8 cellular contexts compared by ENCODE assay signal in the genomic region with DNA sequence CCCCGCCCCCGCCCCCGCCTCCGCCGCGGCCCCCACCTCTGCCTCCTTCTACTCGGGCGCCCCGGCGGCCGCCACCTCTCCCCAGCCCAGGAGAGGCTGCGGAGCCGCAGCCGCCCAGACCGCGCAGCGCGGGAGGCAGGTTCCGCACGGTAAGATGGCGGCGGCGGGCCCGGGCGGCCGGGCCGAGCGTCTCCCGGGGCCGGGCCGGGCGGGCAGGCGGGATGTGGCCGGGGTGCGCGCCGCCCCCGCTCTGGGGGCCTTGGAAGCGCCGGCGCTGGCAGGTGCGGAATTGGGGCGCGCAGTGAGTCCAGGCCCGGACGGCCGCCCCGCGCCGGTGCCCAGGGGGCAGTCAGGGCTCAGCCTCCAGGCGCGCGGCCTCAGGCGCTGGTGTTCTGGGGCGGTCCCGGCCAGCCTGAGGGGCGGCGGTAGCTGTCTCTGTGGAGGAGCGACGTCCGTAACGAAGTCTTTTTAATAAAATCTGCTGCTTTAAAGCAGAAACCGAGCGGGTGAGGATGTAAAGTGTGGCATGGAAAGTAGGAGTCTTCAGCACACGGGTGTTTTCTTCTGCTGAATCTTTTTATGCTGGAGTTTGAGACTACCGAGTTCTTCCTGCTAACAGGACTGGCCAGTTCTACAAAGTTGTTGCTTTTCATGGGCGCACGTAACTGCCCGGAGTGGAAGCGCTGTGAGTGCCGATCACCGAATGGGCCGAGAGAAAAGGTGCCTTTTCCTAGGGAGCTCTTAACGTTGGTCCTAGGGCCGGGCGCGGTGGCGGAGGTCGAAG. TPM values are rescaled to one million over a fixed set of nuclear protein-coding genes. Genes with fewer than 3 reads are reported as not detected.
DNase-seq lines count a peak whose midpoint lies in the region; ATAC-seq and TF ChIP-seq lines count a peak whose summit lies in the region.

Gene GID8, plus strand, starts transcription at position 43 of the 784 bp plus-strand sequence. CDS start 3,356 bp downstream, outside the sequence.

- H3K4me3 Mint-ChIP-seq in activated naive CD8-positive, alpha-beta T cell = peak within 1 kb of the TSS; percentile 95
- H3K4me3 Mint-ChIP-seq in osteocyte (ENCODE audit: unreplicated experiment) = peak within 1 kb of the TSS; percentile 97

- H3K9me3 Mint-ChIP-seq in activated naive CD8-positive, alpha-beta T cell (ENCODE audit: low read depth) = no peaks in the 10 kb centered on the region
- H3K9me3 Mint-ChIP-seq in osteocyte (ENCODE audit: unreplicated experiment) = no peaks in the 10 kb centered on the region

- intact Hi-C loops in Right ventricle myocardium inferior (cut with DNase I) = loop anchor here (5.0 kb wide), 1 partner anchor 36 kb away; no protein-coding TSS in a partner anchor

- peak within 1 kb of the TSS; percentile 97 for H3K27ac Mint-ChIP-seq in activated naive CD8-positive, alpha-beta T cell
- H3K27ac Mint-ChIP-seq in osteocyte (ENCODE audit: unreplicated experiment) = peak within 1 kb of the TSS; percentile 98

- H3K27me3 Mint-ChIP-seq in activated naive CD8-positive, alpha-beta T cell = no peaks in the 10 kb centered on the region
- H3K27me3 Mint-ChIP-seq in osteocyte (ENCODE audit: unreplicated experiment) = no peaks in the 10 kb centered on the region

- peaks cover 2% of the 10 kb centered on the region for H3K36me3 Mint-ChIP-seq in activated naive CD8-positive, alpha-beta T cell
- H3K36me3 Mint-ChIP-seq in osteocyte (ENCODE audit: unreplicated experiment) = peaks cover 7% of the 10 kb centered on the region

- TF ChIP-seq CTCF in osteocyte (IDR thresholded peaks at IDR 0.05) = no peak

- DNase-seq in activated T-cell treated with anti-CD3 and anti-CD28 coated beads for 48 hours (ENCODE audit: low read depth) (peak; percentile 49), NOMO-1 treated with DMSO at 0.1 percent for 48 hours (lab: John Stamatoyannopoulos, UW; ENCODE audit: unreplicated experiment) (peak; percentile 28), Right ventricle myocardium inferior (ENCODE audit: missing footprints) (peak; percentile 80), osteocyte (ENCODE audit: extremely low spot score, unreplicated experiment) (no peak), islet precursor cell (no peak)
- no peak for DNase-seq in activated T-cell treated with anti-CD3 and anti-CD28 coated beads, Interleukin-2, amount 50 U/mL, for 1 hour

- ATAC-seq in HG02852 (IDR thresholded peaks at IDR 0.05; ENCODE audit: unreplicated experiment) = peak; percentile 34
- peak; percentile 52 for ATAC-seq in Right ventricle myocardium inferior

- peaks cover 35% of the 10 kb centered on the region for H3K4me1 Mint-ChIP-seq in activated naive CD8-positive, alpha-beta T cell (ENCODE audit: low read depth)
- H3K4me1 Mint-ChIP-seq in osteocyte (ENCODE audit: unreplicated experiment) = peaks cover 27% of the 10 kb centered on the region

RNA-seq across cellular contexts. Expression of gene GID8, which starts in this region (rescaled TPM):
- total RNA-seq in Right ventricle myocardium inferior = 16.1 TPM
- total RNA-seq in osteocyte = 33.5 and 35.8 TPM in 2 replicates

Comparison
In these comparisons a context has a peak if more than half of its experiments do, and no peak if none do; other contexts are left out.
1. DNase-seq: peak in activated T-cell treated with anti-CD3 and anti-CD28 coated beads for 48 hours (single experiment), NOMO-1 treated with DMSO at 0.1 percent for 48 hours (single experiment) and Right ventricle myocardium inferior (single experiment); none in activated T-cell treated with anti-CD3 and anti-CD28 coated beads, Interleukin-2, amount 50 U/mL, for 1 hour (single experiment), osteocyte (single experiment) and islet precursor cell (single experiment).